ENCODE assay signal across 8 cellular contexts in the genomic region with DNA sequence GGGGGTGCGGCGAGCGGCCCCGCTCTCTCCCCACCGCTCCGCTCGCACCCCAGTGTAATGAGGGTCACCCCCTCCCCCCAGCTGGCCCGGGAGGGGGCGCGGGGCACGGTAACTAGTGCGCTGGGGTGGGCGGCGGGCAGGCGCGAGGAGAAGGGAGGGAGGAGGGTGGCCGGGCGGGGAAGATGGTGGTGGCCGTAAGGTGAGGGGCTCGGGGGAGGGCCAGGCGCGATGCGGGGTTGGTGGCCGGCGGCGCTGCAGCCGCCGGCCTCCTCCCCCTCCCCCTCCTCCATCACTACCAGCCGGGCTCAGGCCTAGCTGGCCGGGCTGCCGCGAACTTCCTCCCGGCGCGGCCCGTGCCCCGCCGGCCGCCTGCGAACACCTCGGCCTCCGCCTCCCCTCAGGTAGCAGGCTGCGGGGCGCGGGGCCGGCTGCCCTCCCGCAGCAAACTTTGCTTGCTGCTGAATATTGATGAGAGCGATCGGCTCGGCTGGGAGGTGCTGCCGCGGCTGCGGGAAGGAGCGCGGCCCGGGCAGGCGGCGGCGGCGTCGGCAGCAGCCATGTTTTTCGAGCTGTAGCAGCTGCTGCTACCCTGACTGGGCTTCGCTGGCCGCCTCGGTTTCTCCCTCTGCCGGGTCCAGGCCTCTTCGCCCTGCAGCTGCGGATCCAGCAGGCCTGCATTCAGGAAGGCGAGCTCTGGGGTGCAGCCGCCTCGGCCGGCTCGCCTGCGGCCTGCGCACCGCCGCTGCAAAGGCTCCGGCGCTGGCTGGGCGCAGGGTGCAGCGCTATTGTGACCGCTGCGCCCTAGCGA. TPM values are rescaled to one million over a fixed set of nuclear protein-coding genes. Genes with fewer than 3 reads are reported as not detected.
DNase-seq lines count a peak whose midpoint lies in the region; ATAC-seq and TF ChIP-seq lines count a peak whose summit lies in the region.

No MANE protein-coding gene starts in this region.

- H3K4me1 ChIP-seq in BLaER1 treated with 17β-estradiol and CSF1 and Interleukin-3, amounts not matched to agents 10 nM and 100 nM = peaks cover 43 to 58% (median 54%) of the 10 kb centered on the region in 10 experiments
- peaks cover 24% of the 10 kb centered on the region for H3K4me1 ChIP-seq in iPS-15b (ENCODE audit: control insufficient read depth, insufficient read depth, low read length)
- peaks cover 35 to 38% of the 10 kb centered on the region in 2 donors for H3K4me1 ChIP-seq in gastrocnemius medialis

- peak overlapping the region; percentile 53 to 82 (median 76) for H3K4me3 ChIP-seq in BLaER1 treated with 17β-estradiol and CSF1 and Interleukin-3, amounts not matched to agents 10 nM and 100 nM
- H3K4me3 ChIP-seq in SU-DHL-6 (ENCODE audit: insufficient read depth, low read length, poor library complexity, severe bottlenecking) (peak overlapping the region; percentile 73), astrocyte of the cerebellum (ENCODE audit: low read depth, low read length) (peak overlapping the region; percentile 54), iPS-15b (ENCODE audit: low read depth, low read length) (peak overlapping the region; percentile 76), gastrocnemius medialis (peak overlapping the region; percentile 76 to 93 (median 86))

- no peaks in the 10 kb centered on the region for H3K27me3 ChIP-seq in BLaER1 treated with 17β-estradiol and CSF1 and Interleukin-3, amounts not matched to agents 10 nM and 100 nM
- no peaks in the 10 kb centered on the region for H3K27me3 ChIP-seq in SU-DHL-6 (ENCODE audit: low read length)
- peaks cover under 1% of the 10 kb centered on the region for H3K27me3 ChIP-seq in iPS-15b (ENCODE audit: control insufficient read depth, insufficient read depth, low read length)
- no peaks in the 10 kb centered on the region for H3K27me3 ChIP-seq in gastrocnemius medialis

- peak overlapping the region; percentile 84 to 97 (median 96) for H3K27ac ChIP-seq in BLaER1 treated with 17β-estradiol and CSF1 and Interleukin-3, amounts not matched to agents 10 nM and 100 nM
- H3K27ac ChIP-seq in SU-DHL-6 (ENCODE audit: low read depth, low read length) = peak overlapping the region; percentile 86
- H3K27ac ChIP-seq in gastrocnemius medialis = peak overlapping the region; percentile 89 to 92 (median 90)

- H3K9me3 ChIP-seq in BLaER1 treated with 17β-estradiol and CSF1 and Interleukin-3, amounts not matched to agents 10 nM and 100 nM (replicated peaks in 1 of 11) = no peaks in the 10 kb centered on the region
- H3K9me3 ChIP-seq in SU-DHL-6 (ENCODE audit: insufficient read depth, low read length) (no peaks in the 10 kb centered on the region), iPS-15b (ENCODE audit: control insufficient read depth, insufficient read depth, low read length) (no peaks in the 10 kb centered on the region), gastrocnemius medialis (no peaks in the 10 kb centered on the region)

- intact Hi-C loops in gastrocnemius medialis (cut with DNase I; ENCODE audit: low total_unique reads) = loop anchor here (1.0 to 10.0 kb wide), 3 partner anchors 17 to 168 kb away; partner anchors contain the start of genes PRELID1, RAB24 and UIMC1

- peaks cover 0 to 8% (median 1%) of the 10 kb centered on the region in 11 experiments; a peak in 5 of 22 replicates for H4K20me1 ChIP-seq in BLaER1 treated with 17β-estradiol and CSF1 and Interleukin-3, amounts not matched to agents 10 nM and 100 nM
- H4K20me1 ChIP-seq in SU-DHL-6 (ENCODE audit: low read depth, low read length) = no peaks in the 10 kb centered on the region

- H3K36me3 ChIP-seq in BLaER1 treated with 17β-estradiol and CSF1 and Interleukin-3, amounts not matched to agents 10 nM and 100 nM = peaks cover 30 to 41% (median 37%) of the 10 kb centered on the region in 11 experiments
- H3K36me3 ChIP-seq in SU-DHL-6 (ENCODE audit: low read length) = peaks cover 23% of the 10 kb centered on the region
- peaks cover 17% of the 10 kb centered on the region for H3K36me3 ChIP-seq in iPS-15b (ENCODE audit: control insufficient read depth, insufficient read depth, low read length)
- H3K36me3 ChIP-seq in gastrocnemius medialis = peaks cover 0 to 26% of the 10 kb centered on the region in 2 donors

- no peak overlapping the region for H2AFZ ChIP-seq in SU-DHL-6 (ENCODE audit: low read depth, low read length, severe bottlenecking)

- H3K9ac ChIP-seq in BLaER1 treated with 17β-estradiol and CSF1 and Interleukin-3, amounts not matched to agents 10 nM and 100 nM = peak overlapping the region; percentile 86 to 99 (median 96)
- H3K9ac ChIP-seq in SU-DHL-6 (ENCODE audit: low read length) (peak overlapping the region; percentile 90), iPS-15b (ENCODE audit: low read depth, low read length) (peak overlapping the region; percentile 95)

- no peak for TF ChIP-seq POLR2A in gastrocnemius medialis (IDR thresholded peaks at IDR 0.05)

- H3K79me2 ChIP-seq in SU-DHL-6 (ENCODE audit: insufficient read depth, low read length) = peaks cover 47% of the 10 kb centered on the region

- ATAC-seq in GM19324 (IDR thresholded peaks at IDR 0.05; ENCODE audit: low FRiP score, unreplicated experiment) = peak; percentile 36
- peak; percentile 34 for ATAC-seq in HG03439 (IDR thresholded peaks at IDR 0.05; ENCODE audit: unreplicated experiment)
- ATAC-seq in gastrocnemius medialis = peak; percentile 29 to 35

- DNase-seq in astrocyte of the cerebellum (ENCODE audit: low read depth) = no peak
- DNase-seq in gastrocnemius medialis = peak; percentile 10 to 19
- no peak for DNase-seq in NCI-H446 treated with DMSO at 0.1 percent for 48 hours (lab: John Stamatoyannopoulos, UW)

- in situ Hi-C loops in astrocyte of the cerebellum (cut with HindIII; ENCODE audit: low sequenced_read_pairs) = no loop called here
- in situ Hi-C loops in gastrocnemius medialis (cut with MboI; ENCODE audit: low sequenced_read_pairs in 4 of 4) = no loop called here

- TF ChIP-seq CTCF in SU-DHL-6 (IDR thresholded peaks at IDR 0.05; ENCODE audit: insufficient read depth, low read length, poor library complexity, severe bottlenecking) (no peak), astrocyte of the cerebellum (IDR thresholded peaks at IDR 0.05; ENCODE audit: low read depth, low read length, missing control alignments) (no peak), gastrocnemius medialis (IDR thresholded peaks at IDR 0.05 in 4 of 5, conservative IDR thresholded peaks at IDR 0.05 in 1 of 5) (no peak)

- H3F3A ChIP-seq in SU-DHL-6 (ENCODE audit: insufficient read depth) = peaks cover 56% of the 10 kb centered on the region

- peak overlapping the region; percentile 80 to 98 (median 95) for H3K4me2 ChIP-seq in BLaER1 treated with 17β-estradiol and CSF1 and Interleukin-3, amounts not matched to agents 10 nM and 100 nM
- H3K4me2 ChIP-seq in SU-DHL-6 (ENCODE audit: low read depth, low read length, poor library complexity, severe bottlenecking) = peak overlapping the region; percentile 89

- H3K9me2 ChIP-seq in SU-DHL-6 (replicated peaks; ENCODE audit: insufficient read depth, low read length) = no peaks in the 10 kb centered on the region

RNA-seq across cellular contexts. Expression of gene NSD1, which starts 0.5 kb away (rescaled TPM):
- total RNA-seq in gastrocnemius medialis = 10 to 100 TPM; 25.4 to 32.7 (median 29.0) TPM

RNA-seq across cellular contexts. Expression of gene FGFR4, which starts 47.3 kb away (rescaled TPM):
- 1 to 10 TPM in 3 of 4 donors, under 1 TPM in 1; 0.56 to 5.0 (median 2.5) TPM for total RNA-seq in gastrocnemius medialis

Comparison
In these comparisons a context has a peak if more than half of its experiments do, and no peak if none do; other contexts are left out.
1. DNase-seq: peak in gastrocnemius medialis (2 of 2); none in astrocyte of the cerebellum (single experiment) and NCI-H446 treated with DMSO at 0.1 percent for 48 hours (single experiment).
2. Peak in every context shown above with its lines, with median percentiles within 50 percentile points of each other: H3K27ac ChIP-seq, H3K4me3 ChIP-seq, H3K9ac ChIP-seq and ATAC-seq.